ENCODE assay signal across 31 cellular contexts in genomic region chr16:12565423-12565822, GRCh38.
DNase-seq lines count a peak whose midpoint lies in the region; ATAC-seq and TF ChIP-seq lines count a peak whose summit lies in the region.
"Had no signal": no experiment of that assay in that cellular context is flagged by ENCODE, and none has a peak within 500 bp of the region (broad histone marks: within the 10 kb centered on the region; RNA-seq: fewer than 3 reads in every experiment).

No MANE protein-coding gene starts in this region.

- no peak for TF ChIP-seq CTCF in glutamatergic neuron (IDR thresholded peaks at IDR 0.05; ENCODE audit: partially characterized antibody, unreplicated experiment)

- peaks cover 16% of the 10 kb centered on the region for H3K9me3 Mint-ChIP-seq in T-helper 1 cell treated with Interleukin-12 subunit alpha and Interleukin-12 subunit beta and Interleukin-4 antibody, amounts not matched to agents 30 μg/mL and 1 μg/mL, for 36 hours
- H3K9me3 Mint-ChIP-seq in activated naive CD8-positive, alpha-beta T cell treated with anti-CD3 and anti-CD28 coated beads, Interleukin-2, amount 50 U/mL, for 24 hours = peaks cover 10% of the 10 kb centered on the region
- H3K9me3 Mint-ChIP-seq in activated naive CD8-positive, alpha-beta T cell treated with anti-CD3 and anti-CD28 coated beads for 36 hours = peaks cover 6% of the 10 kb centered on the region
- peaks cover 11% of the 10 kb centered on the region for H3K9me3 Mint-ChIP-seq in glutamatergic neuron (ENCODE audit: unreplicated experiment)
- H3K9me3 Mint-ChIP-seq in stimulated activated naive CD8-positive, alpha-beta T cell treated with anti-CD3 and anti-CD28 coated beads, Interleukin-15, amount 100 ng/mL, for 72 hours = peaks cover 4 to 27% of the 10 kb centered on the region in 2 donors
- H3K9me3 Mint-ChIP-seq: nephron progenitor cell had no signal

- peak overlapping the region; percentile 59 for H3K27ac Mint-ChIP-seq in T-helper 1 cell treated with Interleukin-12 subunit alpha and Interleukin-12 subunit beta and Interleukin-4 antibody, amounts not matched to agents 30 μg/mL and 1 μg/mL, for 36 hours
- peak overlapping the region; percentile 57 for H3K27ac Mint-ChIP-seq in activated naive CD8-positive, alpha-beta T cell treated with anti-CD3 and anti-CD28 coated beads, Interleukin-2, amount 50 U/mL, for 24 hours
- no peak overlapping the region for H3K27ac Mint-ChIP-seq in activated naive CD8-positive, alpha-beta T cell treated with anti-CD3 and anti-CD28 coated beads for 36 hours
- H3K27ac Mint-ChIP-seq in glutamatergic neuron (ENCODE audit: unreplicated experiment) = no peak overlapping the region
- H3K27ac Mint-ChIP-seq in stimulated activated naive CD8-positive, alpha-beta T cell treated with anti-CD3 and anti-CD28 coated beads, Interleukin-15, amount 100 ng/mL, for 72 hours = peak overlapping the region; percentile 1 to 20

- no peaks in the 10 kb centered on the region for H3K27me3 Mint-ChIP-seq in T-helper 1 cell treated with Interleukin-12 subunit alpha and Interleukin-12 subunit beta and Interleukin-4 antibody, amounts not matched to agents 30 μg/mL and 1 μg/mL, for 36 hours (ENCODE audit: low read depth)
- H3K27me3 Mint-ChIP-seq in activated naive CD8-positive, alpha-beta T cell treated with anti-CD3 and anti-CD28 coated beads, Interleukin-2, amount 50 U/mL, for 24 hours = no peaks in the 10 kb centered on the region
- no peaks in the 10 kb centered on the region for H3K27me3 Mint-ChIP-seq in activated naive CD8-positive, alpha-beta T cell treated with anti-CD3 and anti-CD28 coated beads for 36 hours
- peaks cover 14% of the 10 kb centered on the region for H3K27me3 Mint-ChIP-seq in glutamatergic neuron (ENCODE audit: unreplicated experiment)
- H3K27me3 Mint-ChIP-seq in stimulated activated naive CD8-positive, alpha-beta T cell treated with anti-CD3 and anti-CD28 coated beads, Interleukin-15, amount 100 ng/mL, for 72 hours = no peaks in the 10 kb centered on the region

- DNase-seq in T-helper 1 cell (no peak), glutamatergic neuron (no peak), NCI-H146 treated with DMSO at 0.1 percent for 48 hours (lab: John Stamatoyannopoulos, UW; ENCODE audit: unreplicated experiment) (no peak), NCI-H82 (lab: John Stamatoyannopoulos, UW) (no peak)
- no peak for DNase-seq in activated naive CD8-positive, alpha-beta T cell treated with anti-CD3 and anti-CD28 coated beads, Interleukin-2, amount 50 U/mL, for 24 hours
- no peak for DNase-seq in activated naive CD8-positive, alpha-beta T cell treated with anti-CD3 and anti-CD28 coated beads for 36 hours
- DNase-seq in stimulated activated naive CD8-positive, alpha-beta T cell treated with anti-CD3 and anti-CD28 coated beads, Interleukin-15, amount 100 ng/mL, for 72 hours = no peak
- DNase-seq: activated CD4-positive, alpha-beta T cell treated with anti-CD3 and anti-CD28 coated beads, Interleukin-2, amount 50 U/mL, for 1 hour; activated CD8-positive, alpha-beta memory T cell treated with anti-CD3 and anti-CD28 coated beads, Interleukin-2, amount 50 U/mL, for 4 hours; body of pancreas; cerebellar nuclear complex; dermis blood vessel endothelial cell; H7; Karpas-422; NCI-H1417; NCI-H2029 treated with DMSO at 0.1 percent for 48 hours; NCI-H2227 treated with DMSO at 0.1 percent for 48 hours; NCI-H526 treated with DMSO at 0.1 percent for 48 hours; nephron progenitor cell; pancreas; retina; SHP77; small intestine; stimulated activated CD8-positive, alpha-beta memory T cell treated with anti-CD3 and anti-CD28 coated beads, Interleukin-4, amount 100 ng/mL, for 48 hours; substantia nigra; trophoblast cell had no signal

- peaks cover 28% of the 10 kb centered on the region for H3K4me1 Mint-ChIP-seq in T-helper 1 cell treated with Interleukin-12 subunit alpha and Interleukin-12 subunit beta and Interleukin-4 antibody, amounts not matched to agents 30 μg/mL and 1 μg/mL, for 36 hours (ENCODE audit: low read depth)
- H3K4me1 Mint-ChIP-seq in activated naive CD8-positive, alpha-beta T cell treated with anti-CD3 and anti-CD28 coated beads, Interleukin-2, amount 50 U/mL, for 24 hours = peaks cover 21% of the 10 kb centered on the region
- peaks cover 18% of the 10 kb centered on the region for H3K4me1 Mint-ChIP-seq in activated naive CD8-positive, alpha-beta T cell treated with anti-CD3 and anti-CD28 coated beads for 36 hours
- peaks cover 3% of the 10 kb centered on the region for H3K4me1 Mint-ChIP-seq in glutamatergic neuron (ENCODE audit: low read depth, unreplicated experiment)
- peaks cover 34% of the 10 kb centered on the region for H3K4me1 Mint-ChIP-seq in stimulated activated naive CD8-positive, alpha-beta T cell treated with anti-CD3 and anti-CD28 coated beads, Interleukin-15, amount 100 ng/mL, for 72 hours

- peaks cover 66% of the 10 kb centered on the region for H3K36me3 Mint-ChIP-seq in T-helper 1 cell treated with Interleukin-12 subunit alpha and Interleukin-12 subunit beta and Interleukin-4 antibody, amounts not matched to agents 30 μg/mL and 1 μg/mL, for 36 hours (ENCODE audit: low read depth)
- peaks cover 16% of the 10 kb centered on the region for H3K36me3 Mint-ChIP-seq in activated naive CD8-positive, alpha-beta T cell treated with anti-CD3 and anti-CD28 coated beads, Interleukin-2, amount 50 U/mL, for 24 hours (ENCODE audit: low read depth)
- H3K36me3 Mint-ChIP-seq in activated naive CD8-positive, alpha-beta T cell treated with anti-CD3 and anti-CD28 coated beads for 36 hours = peaks cover 29% of the 10 kb centered on the region
- H3K36me3 Mint-ChIP-seq in glutamatergic neuron (ENCODE audit: unreplicated experiment) = peaks cover 38% of the 10 kb centered on the region

- H3K4me3 Mint-ChIP-seq in T-helper 1 cell treated with Interleukin-12 subunit alpha and Interleukin-12 subunit beta and Interleukin-4 antibody, amounts not matched to agents 30 μg/mL and 1 μg/mL, for 36 hours = no peak overlapping the region
- no peak overlapping the region for H3K4me3 Mint-ChIP-seq in activated naive CD8-positive, alpha-beta T cell treated with anti-CD3 and anti-CD28 coated beads, Interleukin-2, amount 50 U/mL, for 24 hours
- H3K4me3 Mint-ChIP-seq in activated naive CD8-positive, alpha-beta T cell treated with anti-CD3 and anti-CD28 coated beads for 36 hours = no peak overlapping the region
- H3K4me3 Mint-ChIP-seq in glutamatergic neuron (ENCODE audit: unreplicated experiment) = peak overlapping the region; percentile 32
- no peak overlapping the region for H3K4me3 Mint-ChIP-seq in stimulated activated naive CD8-positive, alpha-beta T cell treated with anti-CD3 and anti-CD28 coated beads, Interleukin-15, amount 100 ng/mL, for 72 hours
- H3K4me3 Mint-ChIP-seq: CD14-positive monocyte, nephron progenitor cell had no signal

- ATAC-seq in activated naive CD8-positive, alpha-beta T cell treated with anti-CD3 and anti-CD28 coated beads, Interleukin-2, amount 50 U/mL, for 24 hours = peak; percentile 47
- peak; percentile 43 for ATAC-seq in stimulated activated naive CD8-positive, alpha-beta T cell treated with anti-CD3 and anti-CD28 coated beads, Interleukin-15, amount 100 ng/mL, for 72 hours
- ATAC-seq: body of pancreas, esophagus mucosa, left lobe of liver, Panc1, pancreas had no signal

Comparison
In these comparisons a context has a peak if more than half of its experiments do, and no peak if none do; other contexts are left out.
1. H3K27ac Mint-ChIP-seq: peak in T-helper 1 cell treated with Interleukin-12 subunit alpha and Interleukin-12 subunit beta and Interleukin-4 antibody, amounts not matched to agents 30 μg/mL and 1 μg/mL, for 36 hours (single experiment), activated naive CD8-positive, alpha-beta T cell treated with anti-CD3 and anti-CD28 coated beads, Interleukin-2, amount 50 U/mL, for 24 hours (single experiment) and stimulated activated naive CD8-positive, alpha-beta T cell treated with anti-CD3 and anti-CD28 coated beads, Interleukin-15, amount 100 ng/mL, for 72 hours (2 of 2); none in activated naive CD8-positive, alpha-beta T cell treated with anti-CD3 and anti-CD28 coated beads for 36 hours (single experiment) and glutamatergic neuron (single experiment).